In the genomic region with DNA sequence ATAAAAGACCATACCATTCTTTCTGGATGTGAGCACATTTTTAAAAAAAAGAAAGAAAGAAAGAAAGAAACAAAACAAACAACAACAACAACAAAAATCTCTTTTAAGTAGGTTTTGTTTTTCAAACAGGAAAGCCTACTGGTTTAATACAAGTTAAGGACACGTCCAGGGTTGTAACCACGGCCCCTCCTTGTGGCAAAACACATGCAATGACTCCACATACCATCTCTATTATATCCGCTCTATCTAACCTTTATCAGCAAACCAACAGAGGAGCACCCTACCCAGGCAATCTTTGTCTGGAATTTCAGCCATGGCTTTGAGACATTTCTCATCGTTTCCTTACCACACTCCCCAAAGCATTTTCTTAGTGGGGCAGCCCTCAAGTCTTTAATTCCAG, we compare ENCODE assay signal across 8 cellular contexts.
A peak's percentile ranks its signal among the peaks of the same experiment; 100 is the strongest.
DNase-seq lines count a peak whose midpoint lies in the region; ATAC-seq and TF ChIP-seq lines count a peak whose summit lies in the region.

No MANE protein-coding gene starts in this region.

- H3K4me3 ChIP-seq in DND-41 (ENCODE audit: low read depth in 1 of 2, low read length in 2 of 2) = no peak overlapping the region
- H3K4me3 ChIP-seq in lung = no peak overlapping the region
- no peak overlapping the region for H3K4me3 ChIP-seq in foreskin fibroblast (ENCODE audit: low read depth in 1 of 2, low read length in 2 of 2)

- no peak overlapping the region for H3K9ac ChIP-seq in DND-41 (ENCODE audit: low read depth, low read length)

- 18 to 21% methylated on average over 4 of the region's 4 CpGs for WGBS in lung, 2 donors

- no peaks in the 10 kb centered on the region for H4K20me1 ChIP-seq in DND-41 (ENCODE audit: insufficient read depth, low read length)

- no peaks in the 10 kb centered on the region for H3K9me3 ChIP-seq in DND-41 (ENCODE audit: insufficient read depth, low read length, severe bottlenecking)
- H3K9me3 ChIP-seq in lung (ENCODE audit: control insufficient read depth in 2 of 2, insufficient read depth in 1 of 2, low read length in 1 of 2) = peaks cover 0 to 2% of the 10 kb centered on the region in 2 donors

- no peak overlapping the region for H3K27ac Mint-ChIP-seq in activated naive CD4-positive, alpha-beta T cell treated with anti-CD3 and anti-CD28 coated beads, Interleukin-2, amount 10 ng/mL, durations not matched to agents 7 days and 5 days

- no peaks in the 10 kb centered on the region for H3K79me2 ChIP-seq in DND-41 (ENCODE audit: insufficient read depth, low read length)

- H3K4me3 Mint-ChIP-seq in activated naive CD4-positive, alpha-beta T cell treated with anti-CD3 and anti-CD28 coated beads, Interleukin-2, amount 10 ng/mL, durations not matched to agents 7 days and 5 days = no peak overlapping the region

- no peaks in the 10 kb centered on the region for H3K27me3 Mint-ChIP-seq in activated naive CD4-positive, alpha-beta T cell treated with anti-CD3 and anti-CD28 coated beads, Interleukin-2, amount 10 ng/mL, durations not matched to agents 7 days and 5 days

- CTCF ChIA-PET in activated naive CD4-positive, alpha-beta T cell treated with anti-CD3 and anti-CD28 coated beads, Interleukin-2, amount 10 ng/mL, durations not matched to agents 7 days and 5 days (lab: Charles Lee) = interaction anchor here (0.7 kb wide), 1 partner anchor 30 kb away, joined by 4 read pairs; no protein-coding TSS in a partner anchor

- ATAC-seq in DND-41 (ENCODE audit: insufficient read depth, low read depth) = no peak
- no peak for ATAC-seq in lung (ENCODE audit: insufficient read depth, low FRiP score)
- no peak for ATAC-seq in HG03159 (IDR thresholded peaks at IDR 0.05; ENCODE audit: unreplicated experiment)

- DNase-seq in DND-41 (peak; percentile 10), NCI-H2081 treated with DMSO at 0.1 percent for 48 hours (lab: John Stamatoyannopoulos, UW) (peak; percentile 73), amniotic epithelial cell (ENCODE audit: low read depth) (peak; percentile 2), lung (ENCODE audit: low spot score) (no peak), activated gamma-delta T cell treated with Interleukin-2 at 50 U/mL for 16 hours (no peak), foreskin fibroblast (no peak)
- DNase-seq in activated naive CD4-positive, alpha-beta T cell treated with anti-CD3 and anti-CD28 coated beads, Interleukin-2, amount 10 ng/mL, durations not matched to agents 7 days and 5 days = no peak

- H3K9me3 Mint-ChIP-seq in activated naive CD4-positive, alpha-beta T cell treated with anti-CD3 and anti-CD28 coated beads, Interleukin-2, amount 10 ng/mL, durations not matched to agents 7 days and 5 days = no peaks in the 10 kb centered on the region

- no peak overlapping the region for H3K4me2 ChIP-seq in DND-41 (ENCODE audit: insufficient read depth, low read length)

- H3K27ac ChIP-seq in DND-41 (ENCODE audit: low read length) (no peak overlapping the region), lung (ENCODE audit: low read depth in 1 of 2, low read length in 1 of 2) (no peak overlapping the region)

- H3K4me1 ChIP-seq in DND-41 (ENCODE audit: insufficient read depth, low read length) = peaks cover 38% of the 10 kb centered on the region
- H3K4me1 ChIP-seq in lung (ENCODE audit: control insufficient read depth in 2 of 2, insufficient read depth in 2 of 2, low read length in 2 of 2) = no peaks in the 10 kb centered on the region

- no peaks in the 10 kb centered on the region for H3K36me3 Mint-ChIP-seq in activated naive CD4-positive, alpha-beta T cell treated with anti-CD3 and anti-CD28 coated beads, Interleukin-2, amount 10 ng/mL, durations not matched to agents 7 days and 5 days

- H3K27me3 ChIP-seq in DND-41 (ENCODE audit: insufficient read depth, low read length, poor library complexity) = no peaks in the 10 kb centered on the region
- H3K27me3 ChIP-seq in lung (ENCODE audit: control insufficient read depth, insufficient read depth) = no peaks in the 10 kb centered on the region

- no peaks in the 10 kb centered on the region for H3K36me3 ChIP-seq in DND-41 (ENCODE audit: insufficient read depth, low read length)
- no peaks in the 10 kb centered on the region for H3K36me3 ChIP-seq in lung (ENCODE audit: control insufficient read depth in 2 of 2, insufficient read depth in 2 of 2, low read length in 2 of 2)

- TF ChIP-seq CTCF in DND-41 (IDR thresholded peaks at IDR 0.05; ENCODE audit: borderline replicate concordance, extremely low read depth, low read length, poor library complexity, severe bottlenecking) (peak; percentile 62), lung (IDR thresholded peaks at IDR 0.05; ENCODE audit: control extremely low read depth, extremely low read depth) (peak; percentile 3), foreskin fibroblast (IDR thresholded peaks at IDR 0.05; ENCODE audit: low read depth, low read length) (no peak)

- H2AFZ ChIP-seq in DND-41 (ENCODE audit: low read depth, low read length) = no peak overlapping the region

- no peaks in the 10 kb centered on the region for H3K4me1 Mint-ChIP-seq in activated naive CD4-positive, alpha-beta T cell treated with anti-CD3 and anti-CD28 coated beads, Interleukin-2, amount 10 ng/mL, durations not matched to agents 7 days and 5 days

Comparison
In these comparisons a context has a peak if more than half of its experiments do, and no peak if none do; other contexts are left out.
1. DNase-seq: peak in DND-41 (single experiment), NCI-H2081 treated with DMSO at 0.1 percent for 48 hours (single experiment) and amniotic epithelial cell (single experiment); none in lung (single experiment), activated naive CD4-positive, alpha-beta T cell treated with anti-CD3 and anti-CD28 coated beads, Interleukin-2, amount 10 ng/mL, durations not matched to agents 7 days and 5 days (single experiment), activated gamma-delta T cell treated with Interleukin-2 at 50 U/mL for 16 hours (single experiment) and foreskin fibroblast (0 of 2).